ENCODE assay signal across 17 cellular contexts in the genomic region with DNA sequence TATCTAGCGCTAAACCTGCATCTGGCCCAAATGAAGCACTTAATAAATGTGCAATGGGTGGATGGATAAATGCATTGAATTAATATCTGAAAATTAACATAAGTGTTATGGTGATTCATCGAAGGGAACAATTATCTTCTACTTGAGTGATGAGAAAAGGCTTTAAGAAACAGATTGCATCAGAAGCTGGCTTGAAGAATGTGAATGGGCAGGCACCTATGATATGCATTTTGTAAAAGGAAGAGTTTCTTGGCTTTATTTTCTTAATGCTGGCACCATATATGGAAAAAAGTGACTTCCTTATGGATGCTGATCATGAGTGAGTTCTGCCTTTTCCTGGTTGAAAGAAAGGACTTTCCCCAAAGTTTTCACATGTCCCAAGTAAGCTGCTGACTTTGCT.
DNase-seq lines count a peak whose midpoint lies in the region; ATAC-seq and TF ChIP-seq lines count a peak whose summit lies in the region.
"Had no signal": no experiment of that assay in that cellular context is flagged by ENCODE, and none has a peak within 500 bp of the region (broad histone marks: within the 10 kb centered on the region; RNA-seq: fewer than 3 reads in every experiment).

No MANE protein-coding gene starts in this region.

- TF ChIP-seq CTCF in cardiac fibroblast (IDR thresholded peaks at IDR 0.05; ENCODE audit: low read depth, low read length) (no peak), fibroblast of pulmonary artery (IDR thresholded peaks at IDR 0.05; ENCODE audit: low read length, missing control alignments) (no peak), WTC11 (IDR thresholded peaks at IDR 0.05) (no peak), SK-N-SH (IDR thresholded peaks at IDR 0.05) (no peak)

- H3K9me3 ChIP-seq in SK-N-SH: no peaks in the 10 kb centered on the region
- H3K9me3 ChIP-seq: BE2C had no signal

- H3K36me3 Mint-ChIP-seq in WTC11: no peaks in the 10 kb centered on the region; the same call in 1 of the 2 replicates
- H3K36me3 Mint-ChIP-seq: CD4-positive, CD25-positive, alpha-beta regulatory T cell had no signal

- no peak overlapping the region for H3K4me2 ChIP-seq in SK-N-SH

- H2AFZ ChIP-seq in ACC112 (ENCODE audit: low read length, unreplicated experiment) (no peak overlapping the region), SK-N-SH (ENCODE audit: low read depth) (no peak overlapping the region)

- TF ChIP-seq RAD21 in SK-N-SH (IDR thresholded peaks at IDR 0.05; ENCODE audit: low read length): no peak

- H3K36me3 ChIP-seq in ACC112 (ENCODE audit: insufficient read depth, low read length) (no peaks in the 10 kb centered on the region), SK-N-SH (replicated peaks in 1 of 2; ENCODE audit: control insufficient read depth in 1 of 2, insufficient read depth in 2 of 2, low read length in 1 of 2) (no peaks in the 10 kb centered on the region)
- H3K36me3 ChIP-seq: BE2C had no signal

- H3K79me2 ChIP-seq in ACC112 (ENCODE audit: control insufficient read depth, insufficient read depth, low read length, unreplicated experiment) (no peaks in the 10 kb centered on the region), SK-N-SH (ENCODE audit: insufficient read depth) (no peaks in the 10 kb centered on the region)

- POLR2A ChIA-PET in WTC11 (lab: Charles Lee) (no interaction called here), SK-N-SH (lab: Yijun Ruan, JAX) (no interaction called here)

- CTCF ChIA-PET in WTC11 (lab: Charles Lee): no interaction called here
- CTCF ChIA-PET in SK-N-SH (lab: Yijun Ruan, JAX): interaction anchor here (0.8 kb wide), 1 partner anchor 55 kb away, joined by 3 read pairs; no protein-coding TSS in a partner anchor

- no peak for ATAC-seq in WTC11

- H3K9ac ChIP-seq in SK-N-SH: no peak overlapping the region

- H3K27me3 ChIP-seq in ACC112 (ENCODE audit: insufficient read depth, low read length) (no peaks in the 10 kb centered on the region), SK-N-SH (ENCODE audit: insufficient read depth) (no peaks in the 10 kb centered on the region; the same call in 1 of the 2 replicates)
- H3K27me3 ChIP-seq: BE2C had no signal

- peaks cover 19% of the 10 kb centered on the region for H3K4me1 Mint-ChIP-seq in WTC11
- H3K4me1 Mint-ChIP-seq: CD4-positive, CD25-positive, alpha-beta regulatory T cell had no signal

- no peak for TF ChIP-seq EP300 in SK-N-SH (IDR thresholded peaks at IDR 0.05; ENCODE audit: borderline replicate concordance in 1 of 2, low read depth in 1 of 2, low read length in 1 of 2)

- peak overlapping the region; percentile 70 for H3K27ac ChIP-seq in ACC112 (ENCODE audit: low read depth, low read length)
- no peak overlapping the region for H3K27ac ChIP-seq in SK-N-SH (ENCODE audit: low read depth in 2 of 2, low read length in 1 of 2)

- H4K20me1 ChIP-seq in SK-N-SH (ENCODE audit: insufficient read depth): no peaks in the 10 kb centered on the region

- H3F3A ChIP-seq in SK-N-SH (replicated peaks; ENCODE audit: insufficient read depth): no peaks in the 10 kb centered on the region

- H3K27me3 Mint-ChIP-seq in WTC11 (ENCODE audit: low read depth): no peaks in the 10 kb centered on the region

- WGBS in SK-N-SH (ENCODE audit: low lambda C conversion rate): 45% methylated on average over 2 of the region's 2 CpGs

- H3K9me2 ChIP-seq in SK-N-SH: no peaks in the 10 kb centered on the region

- DNase-seq in NCI-H226 (peak; percentile 17), cardiac fibroblast (ENCODE audit: low read depth in 2 of 2) (peak; percentile 19 to 27), fibroblast of pulmonary artery (ENCODE audit: low read depth) (peak; percentile 39), WTC11 (ENCODE audit: low spot score) (no peak), SK-N-SH (no peak)
- no peak for DNase-seq in NK-92 treated with Interleukin-12 subunit alpha and Interleukin-12 subunit beta, amount 100 ng/mL, for 24 hours (lab: John Stamatoyannopoulos, UW)
- DNase-seq: BE2C; CD4-positive, CD25-positive, alpha-beta regulatory T cell; DMS79; KBM-7; NCI-H1092; NCI-H146; NCI-H2029; NCI-H446 treated with DMSO at 0.1 percent for 48 hours; NCI-H526 treated with DMSO at 0.1 percent for 48 hours; SHP77 had no signal

- peaks cover 39% of the 10 kb centered on the region for H3K4me1 ChIP-seq in ACC112 (ENCODE audit: control insufficient read depth, insufficient read depth, low read length, unreplicated experiment)
- peaks cover 0 to 8% of the 10 kb centered on the region in 2 experiments; a peak in 1 of 4 replicates for H3K4me1 ChIP-seq in SK-N-SH (ENCODE audit: control insufficient read depth in 1 of 2, insufficient read depth in 2 of 2, low read depth in 1 of 2, low read length in 1 of 2)
- H3K4me1 ChIP-seq: BE2C had no signal

- H3K9me3 Mint-ChIP-seq in WTC11: peaks cover 4% of the 10 kb centered on the region

- H3K27ac Mint-ChIP-seq in WTC11: no peak overlapping the region

- H3K4me3 ChIP-seq in ACC112 (ENCODE audit: low read depth, low read length) (no peak overlapping the region), cardiac fibroblast (replicated peaks in 1 of 2; ENCODE audit: low read depth in 2 of 2, low read length in 2 of 2) (no peak overlapping the region), fibroblast of pulmonary artery (replicated peaks; ENCODE audit: low read depth, low read length) (no peak overlapping the region), SK-N-SH (ENCODE audit: low read depth in 2 of 2, low read length in 1 of 2) (no peak overlapping the region)

- no peak overlapping the region for H3K4me3 Mint-ChIP-seq in WTC11
- H3K4me3 Mint-ChIP-seq: CD4-positive, CD25-positive, alpha-beta regulatory T cell had no signal

TF ChIP-seq in WTC11, 78 proteins besides CTCF, POLR2A, EP300 and RAD21:
- no peak for TF ChIP-seq FOXJ3 (CRISPR knock-in tag; IDR thresholded peaks at IDR 0.05; ENCODE audit: borderline replicate concordance)
- TF ChIP-seq, protein P1, sequence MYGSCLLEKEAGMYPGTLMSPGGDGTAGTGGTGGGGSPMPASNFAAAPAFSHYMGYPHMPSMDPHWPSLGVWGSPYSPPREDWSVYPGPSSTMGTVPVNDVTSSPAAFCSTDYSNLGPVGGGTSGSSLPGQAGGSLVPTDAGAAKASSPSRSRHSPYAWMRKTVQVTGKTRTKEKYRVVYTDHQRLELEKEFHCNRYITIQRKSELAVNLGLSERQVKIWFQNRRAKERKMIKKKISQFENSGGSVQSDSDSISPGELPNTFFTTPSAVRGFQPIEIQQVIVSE (CRISPR knock-in tag; IDR thresholded peaks at IDR 0.05; ENCODE audit: borderline replicate concordance): no peak
- no peak for TF ChIP-seq GTF2I (CRISPR knock-in tag; conservative IDR thresholded peaks at IDR 0.05)
- TF ChIP-seq GABPB1 (CRISPR knock-in tag; IDR thresholded peaks at IDR 0.05): no peak
- no peak for TF ChIP-seq NR1H2 (CRISPR knock-in tag; IDR thresholded peaks at IDR 0.05)
- no peak for TF ChIP-seq JUN (CRISPR knock-in tag; IDR thresholded peaks at IDR 0.05)
- TF ChIP-seq, protein P2, sequence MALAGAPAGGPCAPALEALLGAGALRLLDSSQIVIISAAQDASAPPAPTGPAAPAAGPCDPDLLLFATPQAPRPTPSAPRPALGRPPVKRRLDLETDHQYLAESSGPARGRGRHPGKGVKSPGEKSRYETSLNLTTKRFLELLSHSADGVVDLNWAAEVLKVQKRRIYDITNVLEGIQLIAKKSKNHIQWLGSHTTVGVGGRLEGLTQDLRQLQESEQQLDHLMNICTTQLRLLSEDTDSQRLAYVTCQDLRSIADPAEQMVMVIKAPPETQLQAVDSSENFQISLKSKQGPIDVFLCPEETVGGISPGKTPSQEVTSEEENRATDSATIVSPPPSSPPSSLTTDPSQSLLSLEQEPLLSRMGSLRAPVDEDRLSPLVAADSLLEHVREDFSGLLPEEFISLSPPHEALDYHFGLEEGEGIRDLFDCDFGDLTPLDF (CRISPR knock-in tag; IDR thresholded peaks at IDR 0.05): no peak

TF ChIP-seq in SK-N-SH, 30 proteins besides CTCF, POLR2A, EP300 and RAD21 (continues in another document):
- TF ChIP-seq GABPA (IDR thresholded peaks at IDR 0.05; ENCODE audit: low read depth) (no peak), TAF1 (IDR thresholded peaks at IDR 0.05; ENCODE audit: borderline replicate concordance, low read depth, low read length) (no peak), YY1 (IDR thresholded peaks at IDR 0.05; ENCODE audit: low read depth) (no peak), ELF1 (IDR thresholded peaks at IDR 0.05) (no peak), MXI1 (IDR thresholded peaks at IDR 0.05; ENCODE audit: low read depth, low read length) (no peak), FOXM1 (IDR thresholded peaks at IDR 0.05; ENCODE audit: low read depth) (no peak), EZH2phosphoT487 (IDR thresholded peaks at IDR 0.05; ENCODE audit: borderline replicate concordance, low read depth) (no peak), RXRA (IDR thresholded peaks at IDR 0.05; ENCODE audit: borderline replicate concordance, low read depth) (no peak), POLR2AphosphoS5 (IDR thresholded peaks at IDR 0.05; ENCODE audit: low read depth, low read length) (no peak), RFX5 (IDR thresholded peaks at IDR 0.05; ENCODE audit: low read length) (no peak), GATA2 (CRISPR knock-in tag; IDR thresholded peaks at IDR 0.05) (no peak), RCOR1 (IDR thresholded peaks at IDR 0.05; ENCODE audit: low read length) (no peak)
- TF ChIP-seq, protein P3, sequence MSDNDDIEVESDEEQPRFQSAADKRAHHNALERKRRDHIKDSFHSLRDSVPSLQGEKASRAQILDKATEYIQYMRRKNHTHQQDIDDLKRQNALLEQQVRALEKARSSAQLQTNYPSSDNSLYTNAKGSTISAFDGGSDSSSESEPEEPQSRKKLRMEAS (IDR thresholded peaks at IDR 0.05; ENCODE audit: low read depth): no peak
- TF ChIP-seq, protein P4, sequence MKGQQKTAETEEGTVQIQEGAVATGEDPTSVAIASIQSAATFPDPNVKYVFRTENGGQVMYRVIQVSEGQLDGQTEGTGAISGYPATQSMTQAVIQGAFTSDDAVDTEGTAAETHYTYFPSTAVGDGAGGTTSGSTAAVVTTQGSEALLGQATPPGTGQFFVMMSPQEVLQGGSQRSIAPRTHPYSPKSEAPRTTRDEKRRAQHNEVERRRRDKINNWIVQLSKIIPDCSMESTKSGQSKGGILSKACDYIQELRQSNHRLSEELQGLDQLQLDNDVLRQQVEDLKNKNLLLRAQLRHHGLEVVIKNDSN (IDR thresholded peaks at IDR 0.05; ENCODE audit: borderline replicate concordance, low read depth): no peak
- TF ChIP-seq, protein P5, sequence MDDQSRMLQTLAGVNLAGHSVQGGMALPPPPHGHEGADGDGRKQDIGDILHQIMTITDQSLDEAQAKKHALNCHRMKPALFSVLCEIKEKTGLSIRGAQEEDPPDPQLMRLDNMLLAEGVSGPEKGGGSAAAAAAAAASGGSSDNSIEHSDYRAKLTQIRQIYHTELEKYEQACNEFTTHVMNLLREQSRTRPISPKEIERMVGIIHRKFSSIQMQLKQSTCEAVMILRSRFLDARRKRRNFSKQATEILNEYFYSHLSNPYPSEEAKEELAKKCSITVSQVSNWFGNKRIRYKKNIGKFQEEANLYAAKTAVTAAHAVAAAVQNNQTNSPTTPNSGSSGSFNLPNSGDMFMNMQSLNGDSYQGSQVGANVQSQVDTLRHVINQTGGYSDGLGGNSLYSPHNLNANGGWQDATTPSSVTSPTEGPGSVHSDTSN (IDR thresholded peaks at IDR 0.05): no peak

Comparison
In these comparisons a context has a peak if more than half of its experiments do, and no peak if none do; other contexts are left out.
1. DNase-seq: peak in NCI-H226 (single experiment), cardiac fibroblast (2 of 2) and fibroblast of pulmonary artery (single experiment); none in NK-92 treated with Interleukin-12 subunit alpha and Interleukin-12 subunit beta, amount 100 ng/mL, for 24 hours (single experiment), WTC11 (single experiment) and SK-N-SH (single experiment).